ENCODE assay signal across 9 cellular contexts in genomic region chr3:153209596-153209995, GRCh38. TPM values are rescaled to one million over a fixed set of nuclear protein-coding genes. Genes with fewer than 3 reads are reported as not detected.
DNase-seq lines count a peak whose midpoint lies in the region; ATAC-seq and TF ChIP-seq lines count a peak whose summit lies in the region.
"Had no signal": no experiment of that assay in that cellular context is flagged by ENCODE, and none has a peak within 500 bp of the region (broad histone marks: within the 10 kb centered on the region; RNA-seq: fewer than 3 reads in every experiment).

No MANE protein-coding gene starts in this region.

- DNase-seq in HFFc6 (peak; percentile 54), SK-N-SH (no peak), renal cortical epithelial cell (ENCODE audit: low read depth) (peak; percentile 82), HuH-7 (ENCODE audit: low spot score) (no peak), BE2C (no peak), GM19240 (ENCODE audit: insufficient read length, low spot score) (no peak)

- no peaks in the 10 kb centered on the region for H4K20me1 ChIP-seq in SK-N-SH (ENCODE audit: insufficient read depth)

- 0 out of 4 replicates have a peak, but pooled peaks of 1 of the 2 experiments have one; percentile 19 for TF ChIP-seq EP300 in SK-N-SH (IDR thresholded peaks at IDR 0.05; ENCODE audit: borderline replicate concordance in 1 of 2, low read depth in 1 of 2, low read length in 1 of 2)
- TF ChIP-seq EP300 in gastroesophageal sphincter (IDR thresholded peaks at IDR 0.05), result no peak

- CTCF ChIA-PET in SK-N-SH (lab: Yijun Ruan, JAX), result interaction anchor here (0.7 to 1.0 kb wide), 3 partner anchors 9 to 14 kb away, joined by 3 read pairs; no protein-coding TSS in a partner anchor

- H3K4me1 ChIP-seq in SK-N-SH (ENCODE audit: control insufficient read depth in 1 of 2, insufficient read depth in 2 of 2, low read depth in 1 of 2, low read length in 1 of 2) (peaks cover 0 to 6% of the 10 kb centered on the region in 2 experiments; a peak in 1 of 4 replicates), gastroesophageal sphincter (peaks cover 0 to 9% (median 0%) of the 10 kb centered on the region in 3 donors), BE2C (no peaks in the 10 kb centered on the region)

- WGBS in SK-N-SH (ENCODE audit: low lambda C conversion rate), result 31% methylated on average over 8 of the region's 8 CpGs
- 53 to 64% methylated on average over 7 to 8 of the region's 8 CpGs for WGBS in gastroesophageal sphincter (ENCODE audit: low coverage in 1 of 2), 2 donors

- TF ChIP-seq CTCF in HFFc6 (IDR thresholded peaks at IDR 0.05) (no peak), SK-N-SH (IDR thresholded peaks at IDR 0.05) (no peak), gastroesophageal sphincter (IDR thresholded peaks at IDR 0.05) (no peak), BE2C (IDR thresholded peaks at IDR 0.05; ENCODE audit: low read depth, low read length) (no peak)

- no peaks in the 10 kb centered on the region for H3K36me3 Mint-ChIP-seq in HFFc6 (ENCODE audit: low read depth)

- H3K9me3 Mint-ChIP-seq in HFFc6, result no peaks in the 10 kb centered on the region
- H3K9me3 Mint-ChIP-seq: activated naive CD4-positive, alpha-beta T cell treated with anti-CD3 and anti-CD28 coated beads, Interleukin-2, amount 10 ng/mL, durations not matched to agents 7 days and 5 days had no signal

- no peaks in the 10 kb centered on the region for H3K36me3 ChIP-seq in SK-N-SH (replicated peaks in 1 of 2; ENCODE audit: control insufficient read depth in 1 of 2, insufficient read depth in 2 of 2, low read length in 1 of 2)
- no peaks in the 10 kb centered on the region for H3K36me3 ChIP-seq in gastroesophageal sphincter
- H3K36me3 ChIP-seq in BE2C, result no peaks in the 10 kb centered on the region

- peak; percentile 39 for ATAC-seq in gastroesophageal sphincter
- no peak for ATAC-seq in GM21737 (IDR thresholded peaks at IDR 0.05; ENCODE audit: unreplicated experiment)

- H3K4me1 Mint-ChIP-seq in HFFc6 (ENCODE audit: low read depth), result peaks cover 40% of the 10 kb centered on the region

- H3K4me2 ChIP-seq in SK-N-SH, result peak overlapping the region; percentile 52

- H3K27me3 Mint-ChIP-seq in HFFc6 (ENCODE audit: insufficient read depth), result no peaks in the 10 kb centered on the region
- H3K27me3 Mint-ChIP-seq: activated naive CD4-positive, alpha-beta T cell treated with anti-CD3 and anti-CD28 coated beads, Interleukin-2, amount 10 ng/mL, durations not matched to agents 7 days and 5 days had no signal

- no peak for TF ChIP-seq RAD21 in SK-N-SH (IDR thresholded peaks at IDR 0.05; ENCODE audit: low read length)

- H3K4me3 Mint-ChIP-seq in HFFc6, result peak overlapping the region; percentile 44
- H3K4me3 Mint-ChIP-seq: activated naive CD4-positive, alpha-beta T cell treated with anti-CD3 and anti-CD28 coated beads, Interleukin-2, amount 10 ng/mL, durations not matched to agents 7 days and 5 days had no signal

- peaks cover 10% of the 10 kb centered on the region for H3F3A ChIP-seq in SK-N-SH (replicated peaks; ENCODE audit: insufficient read depth)

- H3K9ac ChIP-seq in SK-N-SH, result no peak overlapping the region

- peak overlapping the region; percentile 75 for H3K27ac Mint-ChIP-seq in HFFc6

- H3K27me3 ChIP-seq in SK-N-SH (ENCODE audit: insufficient read depth) (no peaks in the 10 kb centered on the region), gastroesophageal sphincter (no peaks in the 10 kb centered on the region), BE2C (no peaks in the 10 kb centered on the region)

- no peaks in the 10 kb centered on the region for H3K9me3 ChIP-seq in SK-N-SH
- no peaks in the 10 kb centered on the region for H3K9me3 ChIP-seq in gastroesophageal sphincter
- no peaks in the 10 kb centered on the region for H3K9me3 ChIP-seq in BE2C

- H3K4me3 ChIP-seq in SK-N-SH (ENCODE audit: low read depth in 2 of 2, low read length in 1 of 2) (no peak overlapping the region), gastroesophageal sphincter (no peak overlapping the region), BE2C (ENCODE audit: low read depth, low read length) (no peak overlapping the region)

- H3K79me2 ChIP-seq in SK-N-SH (ENCODE audit: insufficient read depth), result no peaks in the 10 kb centered on the region

- peak overlapping the region; percentile 46; the same call in 1 of the 2 replicates for H2AFZ ChIP-seq in SK-N-SH (ENCODE audit: low read depth)

- POLR2A ChIA-PET in SK-N-SH (lab: Yijun Ruan, JAX), result no interaction called here

- TF ChIP-seq POLR2A in gastroesophageal sphincter (IDR thresholded peaks at IDR 0.05), result no peak

- peak overlapping the region in 1 of 2 experiments; percentile 57; a peak in 2 of 4 replicates for H3K27ac ChIP-seq in SK-N-SH (ENCODE audit: low read depth in 2 of 2, low read length in 1 of 2)
- H3K27ac ChIP-seq in gastroesophageal sphincter, result no peak overlapping the region

- no peaks in the 10 kb centered on the region for H3K9me2 ChIP-seq in SK-N-SH

TF ChIP-seq in SK-N-SH, 30 proteins besides CTCF, POLR2A, EP300 and RAD21:
- TF ChIP-seq FOXM1 (IDR thresholded peaks at IDR 0.05; ENCODE audit: low read depth), result no peak
- TF ChIP-seq JUND (IDR thresholded peaks at IDR 0.05), result peak; percentile 72
- no peak for TF ChIP-seq MEF2A (IDR thresholded peaks at IDR 0.05; ENCODE audit: borderline replicate concordance, low read depth)
- TF ChIP-seq, protein P1, sequence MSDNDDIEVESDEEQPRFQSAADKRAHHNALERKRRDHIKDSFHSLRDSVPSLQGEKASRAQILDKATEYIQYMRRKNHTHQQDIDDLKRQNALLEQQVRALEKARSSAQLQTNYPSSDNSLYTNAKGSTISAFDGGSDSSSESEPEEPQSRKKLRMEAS (IDR thresholded peaks at IDR 0.05; ENCODE audit: low read depth), result peak; percentile 77
- peak; percentile 57; the same call in 1 of the 2 replicates for TF ChIP-seq TEAD4 (IDR thresholded peaks at IDR 0.05; ENCODE audit: borderline replicate concordance, insufficient read depth)
- TF ChIP-seq GATA2 (CRISPR knock-in tag; IDR thresholded peaks at IDR 0.05), result no peak
- TF ChIP-seq FOSL2 (IDR thresholded peaks at IDR 0.05; ENCODE audit: borderline replicate concordance, low read depth), result peak; percentile 50
- TF ChIP-seq TAF1 (IDR thresholded peaks at IDR 0.05; ENCODE audit: borderline replicate concordance, low read depth, low read length), result no peak
- TF ChIP-seq TCF12 (IDR thresholded peaks at IDR 0.05), result peak; percentile 47; the same call in 1 of the 2 replicates
- peak; percentile 33; the same call in 1 of the 2 replicates for TF ChIP-seq RXRA (IDR thresholded peaks at IDR 0.05; ENCODE audit: borderline replicate concordance, low read depth)
- TF ChIP-seq, protein P2, sequence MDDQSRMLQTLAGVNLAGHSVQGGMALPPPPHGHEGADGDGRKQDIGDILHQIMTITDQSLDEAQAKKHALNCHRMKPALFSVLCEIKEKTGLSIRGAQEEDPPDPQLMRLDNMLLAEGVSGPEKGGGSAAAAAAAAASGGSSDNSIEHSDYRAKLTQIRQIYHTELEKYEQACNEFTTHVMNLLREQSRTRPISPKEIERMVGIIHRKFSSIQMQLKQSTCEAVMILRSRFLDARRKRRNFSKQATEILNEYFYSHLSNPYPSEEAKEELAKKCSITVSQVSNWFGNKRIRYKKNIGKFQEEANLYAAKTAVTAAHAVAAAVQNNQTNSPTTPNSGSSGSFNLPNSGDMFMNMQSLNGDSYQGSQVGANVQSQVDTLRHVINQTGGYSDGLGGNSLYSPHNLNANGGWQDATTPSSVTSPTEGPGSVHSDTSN (IDR thresholded peaks at IDR 0.05), result peak; percentile 50; the same call in 1 of the 2 replicates

RNA-seq across cellular contexts. Expression of gene RAP2B, which starts 47.6 kb away (rescaled TPM):
- total RNA-seq in HFFc6 (2021; fragmentation: NEBNext Ultra II Directional; extraction: Animal tissue kit (Norgen Biotek cat#: 25700)), result 10 to 100 TPM; 13.3 to 20.9 (median 18.6) TPM
- 5.8 and 7.3 TPM in 2 replicates for polyA plus RNA-seq in SK-N-SH (2012; rRNA removed)
- polyA plus RNA-seq in SK-N-SH (2012; cell fraction: cytosol; rRNA removed), result 5.4 and 6.4 TPM in 2 replicates
- polyA plus RNA-seq in SK-N-SH (2012; cell fraction: nucleus; rRNA removed), result 2.3 and 2.6 TPM in 2 replicates
- total RNA-seq in gastroesophageal sphincter (10 to 100 TPM; 11.5 to 14.7 (median 13.5) TPM), renal cortical epithelial cell (16.0 and 53.5 TPM in 2 replicates)
- 0.28 TPM for polyA plus RNA-seq in BE2C (2012; ENCODE audit: insufficient read depth, insufficient read length, low read depth)

Comparison
In these comparisons a context has a peak if more than half of its experiments do, and no peak if none do; other contexts are left out.
1. DNase-seq: peak in HFFc6 (single experiment) and renal cortical epithelial cell (single experiment); none in SK-N-SH (single experiment), HuH-7 (single experiment), BE2C (single experiment) and GM19240 (single experiment).